1 cellular context compared by ENCODE assay signal in genomic region chr12:124423683-124424515, GRCh38.
TF ChIP-seq lines count a peak whose summit lies in the region.

No MANE protein-coding gene starts in this region.

TF ChIP-seq in K562, 482 proteins besides CTCF, POLR2A, EP300 and RAD21 (continued from another document):
- TF ChIP-seq MGA (IDR thresholded peaks at IDR 0.05) (peak; percentile 84), POLR2AphosphoS2 (IDR thresholded peaks at IDR 0.05; ENCODE audit: low read length) (no peak), SMARCA5 (IDR thresholded peaks at IDR 0.05) (peak; percentile 93), ZNF444 (CRISPR knock-in tag; IDR thresholded peaks at IDR 0.05) (no peak), NFE2 (IDR thresholded peaks at IDR 0.05; ENCODE audit: low read depth) (no peak), ZBTB33 (CRISPR knock-in tag; IDR thresholded peaks at IDR 0.05) (0 out of 2 replicates have a peak, but pooled peaks have one; percentile 26), BCOR (IDR thresholded peaks at IDR 0.05) (peak; percentile 98), CC2D1A (IDR thresholded peaks at IDR 0.05) (peak; percentile 26; the same call in 1 of the 2 replicates), E2F6 (IDR thresholded peaks at IDR 0.05; ENCODE audit: borderline replicate concordance in 1 of 2, extremely low read depth in 1 of 2, insufficient read depth in 1 of 2, insufficient read length in 1 of 2, low read depth in 1 of 2, low read length in 1 of 2, poor library complexity in 1 of 2, severe bottlenecking in 1 of 2) (peak; percentile 14 to 55), USF1 (CRISPR knock-in tag; IDR thresholded peaks at IDR 0.05) (peak; percentile 82), PHF20 (IDR thresholded peaks at IDR 0.05; ENCODE audit: partially characterized antibody) (peak; percentile 25), ZNF280A (IDR thresholded peaks at IDR 0.05; ENCODE audit: low read depth, partially characterized antibody) (no peak), HDAC1 (IDR thresholded peaks at IDR 0.05) (peak in 1 of 2 experiments; percentile 61; a peak in 1 of 4 replicates)
TF ChIP-seq in K562: peak in this region for 29.
